Comparison of ENCODE assay signal across 25 cellular contexts in the genomic region with DNA sequence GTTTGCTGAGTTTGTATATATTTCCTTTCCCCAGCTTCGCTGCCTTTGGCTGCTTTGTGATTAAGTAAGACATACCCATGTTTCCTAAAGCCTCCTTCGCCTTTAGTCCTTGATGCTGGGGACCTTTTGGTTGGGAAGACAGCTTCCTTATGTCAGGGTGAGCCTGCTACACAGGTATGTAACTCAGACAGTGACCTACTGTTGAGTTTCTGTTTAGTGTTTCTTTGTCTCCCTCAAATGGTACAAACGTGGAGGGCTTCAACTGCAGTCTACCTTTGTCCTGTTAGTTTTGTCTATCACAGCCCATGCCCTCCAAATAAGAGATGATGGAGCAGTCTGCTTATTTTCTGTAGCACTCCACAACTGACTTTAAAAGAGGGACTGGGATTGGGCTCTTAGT. TPM values are rescaled to one million over a fixed set of nuclear protein-coding genes. Genes with fewer than 3 reads are reported as not detected.
A peak's percentile ranks its signal among the peaks of the same experiment; 100 is the strongest.
DNase-seq lines count a peak whose midpoint lies in the region; ATAC-seq, FAIRE-seq and TF ChIP-seq lines count a peak whose summit lies in the region.
"Had no signal": no experiment of that assay in that cellular context is flagged by ENCODE, and none has a peak within 500 bp of the region (broad histone marks: within the 10 kb centered on the region; RNA-seq: fewer than 3 reads in every experiment).

No MANE protein-coding gene starts in this region.

- H3K4me1 ChIP-seq in HepG2 (ENCODE audit: insufficient read depth, low read length) (no peaks in the 10 kb centered on the region), right lobe of liver (no peaks in the 10 kb centered on the region)

- TF ChIP-seq EP300 in HepG2 (IDR thresholded peaks at IDR 0.05; ENCODE audit: low read depth in 2 of 2, low read length in 2 of 2) (no peak), HepG2 (CRISPR knock-in tag; IDR thresholded peaks at IDR 0.05; ENCODE audit: borderline replicate concordance) (no peak)

- no TSS peak for BruUV-seq in HepG2 (replicated peaks; lab: Mats Ljungman, UMichigan)

- no peak overlapping the region for H3K27ac ChIP-seq in HepG2 (ENCODE audit: extremely low read length, insufficient read depth, low read length)
- no peak overlapping the region for H3K27ac ChIP-seq in right lobe of liver
- H3K27ac ChIP-seq: GM23248, HL-60, RWPE1 had no signal

- H3K27me3 ChIP-seq in HepG2 (ENCODE audit: control insufficient read depth in 1 of 2, insufficient read depth in 2 of 2, low read length in 2 of 2) (no peaks in the 10 kb centered on the region), right lobe of liver (no peaks in the 10 kb centered on the region)

- H3K9me3 Mint-ChIP-seq in WTC11 (no peaks in the 10 kb centered on the region), glutamatergic neuron (ENCODE audit: unreplicated experiment) (peaks cover 3% of the 10 kb centered on the region), type B pancreatic cell (no peaks in the 10 kb centered on the region)
- H3K9me3 Mint-ChIP-seq: CD4-positive, alpha-beta T cell had no signal

- no peak overlapping the region for H3K4me2 ChIP-seq in HepG2 (ENCODE audit: low read depth, low read length)

- FAIRE-seq in HepG2 (lab: Jason Lieb, UNC) = no peak

- H3K4me3 ChIP-seq in HepG2 (replicated peaks in 1 of 3; ENCODE audit: insufficient read depth in 1 of 3, low read depth in 2 of 3, low read length in 3 of 3) (no peak overlapping the region), right lobe of liver (no peak overlapping the region)
- H3K4me3 ChIP-seq: GM23248 had no signal

- H3K36me3 ChIP-seq in HepG2 (replicated peaks in 1 of 2; ENCODE audit: control insufficient read depth in 1 of 2, insufficient read depth in 2 of 2, low read length in 2 of 2) (no peaks in the 10 kb centered on the region; a peak in 1 of 5 replicates), right lobe of liver (no peaks in the 10 kb centered on the region)

- H3K9me3 ChIP-seq in HepG2 (ENCODE audit: low read length) (no peaks in the 10 kb centered on the region), right lobe of liver (no peaks in the 10 kb centered on the region)

- POLR2A ChIA-PET in HepG2 (lab: Yijun Ruan, JAX) = no interaction called here
- POLR2A ChIA-PET in WTC11 (lab: Charles Lee) = no interaction called here

- H3K27ac Mint-ChIP-seq in WTC11 (no peak overlapping the region), glutamatergic neuron (ENCODE audit: unreplicated experiment) (peak overlapping the region; percentile 93), type B pancreatic cell (peak overlapping the region; percentile 60)
- H3K27ac Mint-ChIP-seq: CD4-positive, alpha-beta T cell had no signal

- TF ChIP-seq CTCF in HepG2 (CRISPR knock-in tag; IDR thresholded peaks at IDR 0.05) (peak; percentile 19; the same call in 1 of the 2 replicates), right lobe of liver (IDR thresholded peaks at IDR 0.05) (no peak), WTC11 (IDR thresholded peaks at IDR 0.05) (no peak), glutamatergic neuron (IDR thresholded peaks at IDR 0.05; ENCODE audit: partially characterized antibody, unreplicated experiment) (no peak), type B pancreatic cell (conservative IDR thresholded peaks at IDR 0.05) (no peak)

- DNase-seq in HepG2 (ENCODE audit: low spot score) = no peak
- no peak for DNase-seq in right lobe of liver
- no peak for DNase-seq in WTC11 (ENCODE audit: low spot score)
- no peak for DNase-seq in glutamatergic neuron
- DNase-seq in type B pancreatic cell (ENCODE audit: extremely low spot score, unreplicated experiment) = no peak
- DNase-seq in retina = no peak
- no peak for DNase-seq in T1000 (lab: John Stamatoyannopoulos, UW)
- DNase-seq: 8988T; CD4-positive, alpha-beta T cell; COR-L47; DMS53; GM23248; HCEC 1CT; NCI-H1092; NCI-H1417 treated with DMSO at 0.1 percent for 48 hours; NCI-H1694 treated with DMSO at 0.1 percent for 48 hours; NCI-H2081; NCI-H2227 treated with DMSO at 0.1 percent for 48 hours; NCI-H526 treated with DMSO at 0.1 percent for 48 hours; SHP77 treated with DMSO at 0.1 percent for 48 hours; SW 1271 had no signal

- H3K4me1 Mint-ChIP-seq in WTC11 = peaks cover 41% of the 10 kb centered on the region
- peaks cover 13% of the 10 kb centered on the region for H3K4me1 Mint-ChIP-seq in glutamatergic neuron (ENCODE audit: low read depth, unreplicated experiment)
- H3K4me1 Mint-ChIP-seq in type B pancreatic cell (ENCODE audit: unreplicated experiment) = peaks cover 25% of the 10 kb centered on the region

- no peak overlapping the region for H3K9ac ChIP-seq in HepG2 (ENCODE audit: insufficient read depth, low read depth, low read length)
- H3K9ac ChIP-seq: GM23248 had no signal

- no peak for ATAC-seq in HepG2
- no peak for ATAC-seq in right lobe of liver
- ATAC-seq in WTC11 = peak; percentile 73
- ATAC-seq in HG02970 (IDR thresholded peaks at IDR 0.05; ENCODE audit: low FRiP score, unreplicated experiment) = no peak
- ATAC-seq: Panc1 had no signal

- H3K4me3 Mint-ChIP-seq in WTC11 (no peak overlapping the region), glutamatergic neuron (ENCODE audit: unreplicated experiment) (peak overlapping the region; percentile 35), type B pancreatic cell (no peak overlapping the region)
- H3K4me3 Mint-ChIP-seq: CD4-positive, alpha-beta T cell had no signal

- TF ChIP-seq POLR2A in HepG2 (IDR thresholded peaks at IDR 0.05; ENCODE audit: insufficient read depth in 1 of 2, low read depth in 2 of 2, low read length in 2 of 2) (no peak), right lobe of liver (IDR thresholded peaks at IDR 0.05) (no peak)

- H3K27me3 Mint-ChIP-seq in WTC11 (ENCODE audit: low read depth) (no peaks in the 10 kb centered on the region), glutamatergic neuron (ENCODE audit: unreplicated experiment) (no peaks in the 10 kb centered on the region), type B pancreatic cell (no peaks in the 10 kb centered on the region)
- H3K27me3 Mint-ChIP-seq: CD4-positive, alpha-beta T cell had no signal

- no peak overlapping the region for H2AFZ ChIP-seq in HepG2 (ENCODE audit: low read length)
- H2AFZ ChIP-seq: GM23248 had no signal

- H3K36me3 Mint-ChIP-seq in WTC11 (no peaks in the 10 kb centered on the region), glutamatergic neuron (ENCODE audit: unreplicated experiment) (no peaks in the 10 kb centered on the region), type B pancreatic cell (peaks cover 39% of the 10 kb centered on the region)

- CTCF ChIA-PET in HepG2 (lab: Yijun Ruan, JAX; ENCODE audit: low intra/inter-chr PET ratio, low total read pairs) = no interaction called here
- CTCF ChIA-PET in WTC11 (lab: Charles Lee) = no interaction called here

- H4K20me1 ChIP-seq in HepG2 (ENCODE audit: insufficient read depth, low read length) = no peaks in the 10 kb centered on the region

- H3K79me2 ChIP-seq in HepG2 (ENCODE audit: insufficient read depth, low read length) = no peaks in the 10 kb centered on the region

- intact Hi-C loops in HepG2 (cut with micrococcal nuclease; ENCODE audit: unreplicated experiment) (no loop called here), right lobe of liver (cut with DNase I) (no loop called here)

- in situ Hi-C loops in HepG2 (cut with HindIII; ENCODE audit: extremely low pct_ligation_motif_present, low pct_unique_long_range_greater_than_20kb) = no loop called here

- no peak for TF ChIP-seq RAD21 in HepG2 (CRISPR knock-in tag; IDR thresholded peaks at IDR 0.05)

- WGBS in HepG2 (ENCODE audit: low lambda C conversion rate) = 79% methylated on average over 3 of the region's 3 CpGs
- 63% methylated on average over 3 of the region's 3 CpGs for WGBS in right lobe of liver (ENCODE audit: insufficient coverage, low coverage, low lambda C conversion rate, missing lambda C conversion rate)

TF ChIP-seq in HepG2, 621 proteins besides CTCF, POLR2A, EP300 and RAD21 (continues in another document):
- no peak for TF ChIP-seq ZNF274 (CRISPR knock-in tag; IDR thresholded peaks at IDR 0.05)
- TF ChIP-seq ZNF12 (CRISPR knock-in tag; IDR thresholded peaks at IDR 0.05) = no peak

RNA-seq across cellular contexts. Expression of gene TET2, which starts 59.5 kb away (rescaled TPM):
- 4.6 and 4.8 TPM in 2 replicates for total RNA-seq in HepG2 (2016; rRNA removed; fragmentation: Illumina TruSeq; extraction: Trizol)
- total RNA-seq in HepG2 (2016; cell fraction: cytosol; rRNA removed; fragmentation: Illumina TruSeq; extraction: Trizol; ENCODE audit: low read depth) = 1.1 and 1.3 TPM in 2 replicates
- 4.3 and 6.2 TPM in 2 replicates for total RNA-seq in HepG2 (2016; cell fraction: insoluble cytoplasmic fraction; rRNA removed; fragmentation: Illumina TruSeq; extraction: Trizol)
- 3.6 and 3.7 TPM in 2 replicates for total RNA-seq in HepG2 (2016; cell fraction: membrane; rRNA removed; fragmentation: Illumina TruSeq; extraction: Trizol)
- 14.2 and 15.6 TPM in 2 replicates for total RNA-seq in HepG2 (2016; cell fraction: nucleus; rRNA removed; fragmentation: Illumina TruSeq; extraction: Trizol)
- polyA plus RNA-seq in HepG2 (2011; rRNA removed) = 4.2 and 4.7 TPM in 2 replicates
- polyA plus RNA-seq in HepG2 (2011; cell fraction: cytosol; rRNA removed) = 1.6 and 2.4 TPM in 2 replicates
- 7.1 and 8.3 TPM in 2 replicates for polyA plus RNA-seq in HepG2 (2011; cell fraction: nucleus; rRNA removed)
- 3.1 and 3.5 TPM in 2 replicates for polyA plus RNA-seq in HepG2 (2012)
- polyA plus RNA-seq in HepG2 (2016; cell fraction: cytosol; fragmentation: Illumina TruSeq; extraction: Trizol; ENCODE audit: low read depth) = 0.09 TPM in 2 replicates
- 2.2 and 2.3 TPM in 2 replicates for polyA plus RNA-seq in HepG2 (2016; cell fraction: insoluble cytoplasmic fraction; fragmentation: Illumina TruSeq; extraction: Trizol; ENCODE audit: low read depth)
- 0.34 and 0.38 TPM in 2 replicates for polyA plus RNA-seq in HepG2 (2016; cell fraction: membrane; fragmentation: Illumina TruSeq; extraction: Trizol; ENCODE audit: low read depth)
- 5.4 TPM in 2 replicates for polyA plus RNA-seq in HepG2 (2016; cell fraction: nucleus; fragmentation: Illumina TruSeq; extraction: Trizol; ENCODE audit: insufficient read depth, low read depth)
- polyA minus RNA-seq in HepG2 (2011; rRNA and poly(A)+ RNA removed; ENCODE audit: low replicate concordance) = 8.5 and 15.5 TPM in 2 replicates
- polyA minus RNA-seq in HepG2 (2011; cell fraction: cytosol; rRNA and poly(A)+ RNA removed) = 6.2 and 6.8 TPM in 2 replicates
- polyA minus RNA-seq in HepG2 (2011; cell fraction: nucleus; rRNA and poly(A)+ RNA removed) = 83.3 and 90.6 TPM in 2 replicates
- 1 to 10 TPM; 5.8 to 8.8 (median 7.0) TPM for total RNA-seq in right lobe of liver
- 2.7 to 3.4 TPM (median 2.9 TPM) in 3 replicates for total RNA-seq in WTC11 (2021)
- total RNA-seq in glutamatergic neuron (ENCODE audit: unreplicated experiment) = 37.4 TPM
- total RNA-seq in type B pancreatic cell (ENCODE audit: low replicate concordance) = 32.1 and 34.8 TPM in 2 replicates

Comparison
In these comparisons a context has a peak if more than half of its experiments do, and no peak if none do; other contexts are left out.
1. Of the 50 proteins assayed by ChIP-seq in both HepG2 and WTC11: peak only in HepG2: CTCF; only in WTC11: none; in both: none; in neither: 49.